Comparison of ENCODE assay signal across 2 cellular contexts in the genomic region with DNA sequence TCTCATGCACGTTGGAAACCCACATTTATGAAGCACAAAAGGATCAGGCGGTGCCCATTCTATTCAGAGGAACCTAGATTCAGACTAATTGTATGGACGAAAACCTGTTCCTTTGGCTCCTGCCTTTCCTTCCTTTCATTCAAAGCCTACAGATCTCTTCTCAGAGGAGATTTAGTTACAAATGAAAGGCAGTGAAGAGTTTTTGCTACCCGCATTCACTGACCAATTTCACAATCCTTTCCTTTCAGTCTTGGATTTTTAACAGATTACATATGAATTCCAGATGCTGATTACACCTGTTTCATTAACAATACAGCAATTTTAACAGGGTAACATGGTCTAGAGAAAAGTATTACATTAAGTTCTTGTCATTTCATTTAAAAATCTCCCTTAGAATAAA.
TF ChIP-seq lines count a peak whose summit lies in the region.

No MANE protein-coding gene starts in this region.

TF ChIP-seq in GM23338, 12 proteins besides CTCF, POLR2A, EP300 and RAD21 (continued from another document):
- TF ChIP-seq, protein P1, sequence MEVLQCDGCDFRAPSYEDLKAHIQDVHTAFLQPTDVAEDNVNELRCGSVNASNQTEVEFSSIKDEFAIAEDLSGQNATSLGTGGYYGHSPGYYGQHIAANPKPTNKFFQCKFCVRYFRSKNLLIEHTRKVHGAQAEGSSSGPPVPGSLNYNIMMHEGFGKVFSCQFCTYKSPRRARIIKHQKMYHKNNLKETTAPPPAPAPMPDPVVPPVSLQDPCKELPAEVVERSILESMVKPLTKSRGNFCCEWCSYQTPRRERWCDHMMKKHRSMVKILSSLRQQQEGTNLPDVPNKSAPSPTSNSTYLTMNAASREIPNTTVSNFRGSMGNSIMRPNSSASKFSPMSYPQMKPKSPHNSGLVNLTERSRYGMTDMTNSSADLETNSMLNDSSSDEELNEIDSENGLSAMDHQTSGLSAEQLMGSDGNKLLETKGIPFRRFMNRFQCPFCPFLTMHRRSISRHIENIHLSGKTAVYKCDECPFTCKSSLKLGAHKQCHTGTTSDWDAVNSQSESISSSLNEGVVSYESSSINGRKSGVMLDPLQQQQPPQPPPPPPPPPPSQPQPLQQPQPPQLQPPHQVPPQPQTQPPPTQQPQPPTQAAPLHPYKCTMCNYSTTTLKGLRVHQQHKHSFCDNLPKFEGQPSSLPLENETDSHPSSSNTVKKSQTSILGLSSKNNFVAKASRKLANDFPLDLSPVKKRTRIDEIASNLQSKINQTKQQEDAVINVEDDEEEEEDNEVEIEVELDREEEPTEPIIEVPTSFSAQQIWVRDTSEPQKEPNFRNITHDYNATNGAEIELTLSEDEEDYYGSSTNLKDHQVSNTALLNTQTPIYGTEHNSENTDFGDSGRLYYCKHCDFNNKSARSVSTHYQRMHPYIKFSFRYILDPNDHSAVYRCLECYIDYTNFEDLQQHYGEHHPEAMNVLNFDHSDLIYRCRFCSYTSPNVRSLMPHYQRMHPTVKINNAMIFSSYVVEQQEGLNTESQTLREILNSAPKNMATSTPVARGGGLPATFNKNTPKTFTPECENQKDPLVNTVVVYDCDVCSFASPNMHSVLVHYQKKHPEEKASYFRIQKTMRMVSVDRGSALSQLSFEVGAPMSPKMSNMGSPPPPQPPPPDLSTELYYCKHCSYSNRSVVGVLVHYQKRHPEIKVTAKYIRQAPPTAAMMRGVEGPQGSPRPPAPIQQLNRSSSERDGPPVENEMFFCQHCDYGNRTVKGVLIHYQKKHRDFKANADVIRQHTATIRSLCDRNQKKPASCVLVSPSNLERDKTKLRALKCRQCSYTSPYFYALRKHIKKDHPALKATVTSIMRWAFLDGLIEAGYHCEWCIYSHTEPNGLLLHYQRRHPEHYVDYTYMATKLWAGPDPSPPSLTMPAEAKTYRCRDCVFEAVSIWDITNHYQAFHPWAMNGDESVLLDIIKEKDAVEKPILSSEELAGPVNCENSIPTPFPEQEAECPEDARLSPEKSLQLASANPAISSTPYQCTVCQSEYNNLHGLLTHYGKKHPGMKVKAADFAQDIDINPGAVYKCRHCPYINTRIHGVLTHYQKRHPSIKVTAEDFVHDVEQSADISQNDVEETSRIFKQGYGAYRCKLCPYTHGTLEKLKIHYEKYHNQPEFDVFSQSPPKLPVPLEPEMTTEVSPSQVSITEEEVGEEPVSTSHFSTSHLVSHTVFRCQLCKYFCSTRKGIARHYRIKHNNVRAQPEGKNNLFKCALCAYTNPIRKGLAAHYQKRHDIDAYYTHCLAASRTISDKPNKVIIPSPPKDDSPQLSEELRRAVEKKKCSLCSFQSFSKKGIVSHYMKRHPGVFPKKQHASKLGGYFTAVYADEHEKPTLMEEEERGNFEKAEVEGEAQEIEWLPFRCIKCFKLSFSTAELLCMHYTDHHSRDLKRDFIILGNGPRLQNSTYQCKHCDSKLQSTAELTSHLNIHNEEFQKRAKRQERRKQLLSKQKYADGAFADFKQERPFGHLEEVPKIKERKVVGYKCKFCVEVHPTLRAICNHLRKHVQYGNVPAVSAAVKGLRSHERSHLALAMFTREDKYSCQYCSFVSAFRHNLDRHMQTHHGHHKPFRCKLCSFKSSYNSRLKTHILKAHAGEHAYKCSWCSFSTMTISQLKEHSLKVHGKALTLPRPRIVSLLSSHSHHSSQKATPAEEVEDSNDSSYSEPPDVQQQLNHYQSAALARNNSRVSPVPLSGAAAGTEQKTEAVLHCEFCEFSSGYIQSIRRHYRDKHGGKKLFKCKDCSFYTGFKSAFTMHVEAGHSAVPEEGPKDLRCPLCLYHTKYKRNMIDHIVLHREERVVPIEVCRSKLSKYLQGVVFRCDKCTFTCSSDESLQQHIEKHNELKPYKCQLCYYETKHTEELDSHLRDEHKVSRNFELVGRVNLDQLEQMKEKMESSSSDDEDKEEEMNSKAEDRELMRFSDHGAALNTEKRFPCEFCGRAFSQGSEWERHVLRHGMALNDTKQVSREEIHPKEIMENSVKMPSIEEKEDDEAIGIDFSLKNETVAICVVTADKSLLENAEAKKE (CRISPR knock-in tag; IDR thresholded peaks at IDR 0.05): no peak
- TF ChIP-seq POLR2AphosphoS5 (IDR thresholded peaks at IDR 0.05; ENCODE audit: low read depth) (no peak), REST (IDR thresholded peaks at IDR 0.05; ENCODE audit: unreplicated experiment) (no peak), EZH2phosphoT487 (IDR thresholded peaks at IDR 0.05; ENCODE audit: unreplicated experiment) (no peak), ZNF331 (CRISPR knock-in tag; IDR thresholded peaks at IDR 0.05; ENCODE audit: low read depth) (no peak), EZH2 (IDR thresholded peaks at IDR 0.05; ENCODE audit: low read depth, unreplicated experiment) (no peak)

TF ChIP-seq in WTC11, 78 proteins besides CTCF, POLR2A, EP300 and RAD21 (continued from another document):
- TF ChIP-seq FOXP4 (CRISPR knock-in tag; IDR thresholded peaks at IDR 0.05) (no peak), NFYB (CRISPR knock-in tag; conservative IDR thresholded peaks at IDR 0.05; ENCODE audit: low read depth) (no peak), TEAD1 (CRISPR knock-in tag; IDR thresholded peaks at IDR 0.05) (no peak)
- TF ChIP-seq, protein P2, sequence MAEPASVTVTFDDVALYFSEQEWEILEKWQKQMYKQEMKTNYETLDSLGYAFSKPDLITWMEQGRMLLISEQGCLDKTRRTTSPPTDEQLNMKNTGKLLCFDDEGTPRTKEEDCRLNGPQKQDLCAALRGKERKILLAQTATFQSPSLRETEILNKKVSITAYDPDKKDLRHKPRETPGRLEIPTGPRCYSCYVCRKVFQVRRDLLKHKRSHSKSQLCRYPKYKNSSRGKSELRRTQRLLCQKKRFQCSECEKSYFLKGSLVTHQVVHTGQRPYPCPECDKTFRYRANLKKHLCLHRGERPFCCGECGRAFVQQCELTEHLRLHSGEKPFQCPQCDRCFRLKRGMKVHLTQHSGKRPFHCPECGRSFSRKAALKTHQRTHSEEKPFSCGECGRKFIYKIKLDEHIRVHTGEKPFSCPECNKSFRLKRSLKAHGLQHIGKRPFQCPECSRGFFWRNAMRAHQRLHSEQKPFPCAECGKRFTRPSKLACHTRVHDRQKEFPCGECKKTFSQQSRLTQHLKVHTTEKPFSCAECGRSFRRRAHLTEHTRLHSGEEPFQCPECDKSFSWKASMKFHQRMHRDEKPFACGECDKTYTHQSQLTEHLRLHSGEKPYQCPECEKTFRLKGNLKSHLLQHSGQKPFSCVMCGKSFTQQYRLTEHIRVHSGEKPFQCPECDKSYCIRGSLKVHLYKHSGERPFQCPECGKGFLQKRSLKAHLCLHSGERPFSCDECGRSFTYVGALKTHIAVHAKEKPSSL (CRISPR knock-in tag; conservative IDR thresholded peaks at IDR 0.05): no peak
